Comparison of ENCODE assay signal across 9 cellular contexts in genomic region chr5:77867194-77867691, GRCh38.
DNase-seq lines count a peak whose midpoint lies in the region; ATAC-seq and TF ChIP-seq lines count a peak whose summit lies in the region.
"Had no signal": no experiment of that assay in that cellular context is flagged by ENCODE, and none has a peak within 500 bp of the region (broad histone marks: within the 10 kb centered on the region; RNA-seq: fewer than 3 reads in every experiment).

No MANE protein-coding gene starts in this region.

- no peaks in the 10 kb centered on the region for H3K4me1 ChIP-seq in uterus

- TF ChIP-seq CTCF in choroid plexus epithelial cell (conservative IDR thresholded peaks at IDR 0.05; ENCODE audit: low read depth, low read length) (peak; percentile 53), uterus (IDR thresholded peaks at IDR 0.05) (peak in 1 of 4 experiments; percentile 11)

- H3K27ac ChIP-seq in uterus, result no peak overlapping the region

- TF ChIP-seq POLR2A in uterus (IDR thresholded peaks at IDR 0.05), result no peak

- peak; percentile 54 for DNase-seq in GM03348 (ENCODE audit: low spot score)
- peak; percentile 43 for DNase-seq in MV-4-11 (lab: John Stamatoyannopoulos, UW)
- DNase-seq in choroid plexus epithelial cell (ENCODE audit: low read depth), result peak; percentile 46
- DNase-seq in putamen (ENCODE audit: low spot score), result peak; percentile 37
- DNase-seq in uterus, result no peak
- DNase-seq in stimulated activated naive CD8-positive, alpha-beta T cell treated with anti-CD3 and anti-CD28 coated beads, Interleukin-15, Interleukin-2, amounts not matched to agents 100 U/mL and 50 U/mL, for 24 hours, result no peak
- DNase-seq in T-helper 2 cell, result no peak
- DNase-seq: natural killer cell; NK-92 treated with Interleukin-12 subunit alpha and Interleukin-12 subunit beta, amount 100 ng/mL, for 24 hours had no signal

- no peaks in the 10 kb centered on the region for H3K36me3 ChIP-seq in uterus

- intact Hi-C loops in uterus (cut with DNase I; ENCODE audit: low total_unique reads), result no loop called here

- H3K27me3 ChIP-seq in uterus, result no peaks in the 10 kb centered on the region

- H3K4me3 ChIP-seq in choroid plexus epithelial cell (ENCODE audit: low read depth, low read length), result no peak overlapping the region
- H3K4me3 ChIP-seq in uterus, result no peak overlapping the region

- H3K9me3 ChIP-seq in uterus, result no peaks in the 10 kb centered on the region

- no peak for ATAC-seq in stimulated activated naive CD8-positive, alpha-beta T cell treated with anti-CD3 and anti-CD28 coated beads, Interleukin-15, Interleukin-2, amounts not matched to agents 100 U/mL and 50 U/mL, for 24 hours
- ATAC-seq: natural killer cell had no signal

Comparison
In these comparisons a context has a peak if more than half of its experiments do, and no peak if none do; other contexts are left out.
1. DNase-seq: peak in GM03348 (single experiment), MV-4-11 (single experiment), choroid plexus epithelial cell (single experiment) and putamen (single experiment); none in uterus (0 of 2), stimulated activated naive CD8-positive, alpha-beta T cell treated with anti-CD3 and anti-CD28 coated beads, Interleukin-15, Interleukin-2, amounts not matched to agents 100 U/mL and 50 U/mL, for 24 hours (single experiment) and T-helper 2 cell (0 of 5).